2 cellular contexts compared by ENCODE assay signal in the genomic region with DNA sequence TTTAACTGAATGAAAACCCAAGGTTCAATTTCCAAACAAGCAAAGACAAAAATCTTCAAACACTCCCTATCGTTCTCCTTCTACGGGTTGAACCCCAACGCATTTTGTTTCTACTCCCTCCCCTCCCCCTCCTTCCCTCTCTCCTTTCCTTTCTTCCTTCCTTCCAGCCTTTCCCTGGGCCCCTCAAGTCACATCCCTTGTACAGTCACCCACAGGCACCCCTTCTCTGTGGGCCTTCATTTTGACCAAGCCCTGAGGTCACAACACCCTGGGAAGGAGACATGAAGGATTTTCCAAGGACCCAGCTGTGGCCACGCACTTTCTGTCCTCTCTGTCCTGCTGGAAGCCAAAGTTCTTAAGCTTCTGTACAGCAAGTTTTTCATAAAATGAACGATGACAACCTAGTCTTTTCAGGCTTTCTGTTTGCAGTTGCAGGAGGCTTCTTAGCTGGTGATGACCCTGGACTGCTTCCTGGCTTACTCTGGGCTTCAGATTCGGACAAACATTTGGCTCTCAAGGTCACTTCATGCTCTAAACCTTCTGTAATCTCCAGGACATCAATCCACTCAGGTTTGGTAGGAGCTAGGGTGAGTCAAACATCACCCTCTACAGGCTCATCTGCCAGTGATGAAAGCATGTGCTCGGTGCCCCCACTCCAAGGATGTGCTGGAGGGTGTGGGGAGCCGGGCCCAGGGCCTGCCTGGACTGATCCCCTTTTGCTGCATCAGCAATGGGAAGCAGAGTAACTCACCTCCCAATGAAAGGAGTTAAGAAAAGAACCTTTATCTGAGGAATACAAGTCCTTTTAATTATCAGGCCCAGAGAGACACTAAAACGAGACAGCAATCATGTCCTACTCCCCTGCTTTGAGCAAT.
TF ChIP-seq lines count a peak whose summit lies in the region.

No MANE protein-coding gene starts in this region.

TF ChIP-seq in A549, 52 proteins besides CTCF, POLR2A, EP300 and RAD21:
- no peak for TF ChIP-seq CBX2 (IDR thresholded peaks at IDR 0.05; ENCODE audit: borderline replicate concordance, low read depth)
- peak; percentile 45 for TF ChIP-seq MAFK (IDR thresholded peaks at IDR 0.05; ENCODE audit: partially characterized antibody)
- no peak for TF ChIP-seq KDM5A (IDR thresholded peaks at IDR 0.05)

TF ChIP-seq in H1, 55 proteins besides CTCF, POLR2A, EP300 and RAD21:
- TF ChIP-seq, protein P1, sequence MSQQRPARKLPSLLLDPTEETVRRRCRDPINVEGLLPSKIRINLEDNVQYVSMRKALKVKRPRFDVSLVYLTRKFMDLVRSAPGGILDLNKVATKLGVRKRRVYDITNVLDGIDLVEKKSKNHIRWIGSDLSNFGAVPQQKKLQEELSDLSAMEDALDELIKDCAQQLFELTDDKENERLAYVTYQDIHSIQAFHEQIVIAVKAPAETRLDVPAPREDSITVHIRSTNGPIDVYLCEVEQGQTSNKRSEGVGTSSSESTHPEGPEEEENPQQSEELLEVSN (IDR thresholded peaks at IDR 0.05): no peak
- TF ChIP-seq KDM4A (IDR thresholded peaks at IDR 0.05; ENCODE audit: low read depth, low read length, severe bottlenecking) (no peak), HDAC2 (IDR thresholded peaks at IDR 0.05; ENCODE audit: borderline replicate concordance in 1 of 2, low read depth in 2 of 2, low read length in 2 of 2) (no peak), JUN (IDR thresholded peaks at IDR 0.05; ENCODE audit: low read depth, low read length) (no peak), GTF2F1 (IDR thresholded peaks at IDR 0.05; ENCODE audit: borderline replicate concordance, low read depth, low read length) (no peak), BCL11A (IDR thresholded peaks at IDR 0.05; ENCODE audit: low read depth in 2 of 2, low read length in 2 of 2) (no peak), EZH2 (IDR thresholded peaks at IDR 0.05; ENCODE audit: low read depth, low read length, severe bottlenecking) (no peak), RFX5 (IDR thresholded peaks at IDR 0.05; ENCODE audit: borderline replicate concordance, low read depth, low read length) (no peak), CBX5 (IDR thresholded peaks at IDR 0.05; ENCODE audit: low read depth, low read length) (no peak)
